16 cellular contexts compared by ENCODE assay signal in genomic region chr1:63718464-63719075, GRCh38. TPM values are rescaled to one million over a fixed set of nuclear protein-coding genes. Genes with fewer than 3 reads are reported as not detected.
DNase-seq lines count a peak whose midpoint lies in the region; ATAC-seq and TF ChIP-seq lines count a peak whose summit lies in the region.
"Had no signal": no experiment of that assay in that cellular context is flagged by ENCODE, and none has a peak within 500 bp of the region (broad histone marks: within the 10 kb centered on the region; RNA-seq: fewer than 3 reads in every experiment).

No MANE protein-coding gene starts in this region.

- no peaks in the 10 kb centered on the region for H3K36me3 ChIP-seq in Karpas-422 (ENCODE audit: insufficient read depth, low read length)

- no peaks in the 10 kb centered on the region for H4K20me1 ChIP-seq in Karpas-422 (ENCODE audit: insufficient read depth, low read depth, low read length)

- no peaks in the 10 kb centered on the region for H3K79me2 ChIP-seq in Karpas-422 (ENCODE audit: low read length)

- H3K9me3 Mint-ChIP-seq in neural crest cell, result no peaks in the 10 kb centered on the region
- H3K9me3 Mint-ChIP-seq in activated CD4-positive, alpha-beta memory T cell treated with anti-CD3 and anti-CD28 coated beads for 36 hours, result no peaks in the 10 kb centered on the region
- H3K9me3 Mint-ChIP-seq in naive thymus-derived CD8-positive, alpha-beta T cell, result no peaks in the 10 kb centered on the region
- H3K9me3 Mint-ChIP-seq: CD4-positive, CD25-positive, alpha-beta regulatory T cell; GM23338 had no signal

- no peaks in the 10 kb centered on the region for H3K27me3 Mint-ChIP-seq in neural crest cell (ENCODE audit: low read depth)
- no peaks in the 10 kb centered on the region for H3K27me3 Mint-ChIP-seq in activated CD4-positive, alpha-beta memory T cell treated with anti-CD3 and anti-CD28 coated beads for 36 hours
- H3K27me3 Mint-ChIP-seq in naive thymus-derived CD8-positive, alpha-beta T cell, result peaks cover 0 to 9% (median 2%) of the 10 kb centered on the region in 5 donors
- H3K27me3 Mint-ChIP-seq: CD4-positive, CD25-positive, alpha-beta regulatory T cell had no signal

- no peak overlapping the region for H2AFZ ChIP-seq in Karpas-422 (ENCODE audit: low read length)

- TF ChIP-seq CTCF in neural crest cell (conservative IDR thresholded peaks at IDR 0.05), result no peak

- H3K9me3 ChIP-seq in Karpas-422 (ENCODE audit: low read length), result no peaks in the 10 kb centered on the region

- CTCF ChIA-PET in activated CD4-positive, alpha-beta memory T cell treated with anti-CD3 and anti-CD28 coated beads for 36 hours (lab: Charles Lee), result no interaction called here

- peaks cover under 1% of the 10 kb centered on the region for H3K4me1 Mint-ChIP-seq in neural crest cell
- no peaks in the 10 kb centered on the region for H3K4me1 Mint-ChIP-seq in activated CD4-positive, alpha-beta memory T cell treated with anti-CD3 and anti-CD28 coated beads for 36 hours (ENCODE audit: low read depth)
- no peaks in the 10 kb centered on the region for H3K4me1 Mint-ChIP-seq in naive thymus-derived CD8-positive, alpha-beta T cell

- no peak overlapping the region for H3K4me3 Mint-ChIP-seq in neural crest cell
- no peak overlapping the region for H3K4me3 Mint-ChIP-seq in activated CD4-positive, alpha-beta memory T cell treated with anti-CD3 and anti-CD28 coated beads for 36 hours
- H3K4me3 Mint-ChIP-seq in naive thymus-derived CD8-positive, alpha-beta T cell, result no peak overlapping the region
- H3K4me3 Mint-ChIP-seq: CD4-positive, CD25-positive, alpha-beta regulatory T cell; GM23338 had no signal

- H3K4me3 ChIP-seq in Karpas-422 (ENCODE audit: low read length), result no peak overlapping the region
- H3K4me3 ChIP-seq: GM23338 had no signal

- intact Hi-C loops in left colon (cut with DNase I, micrococcal nuclease), result no loop called here
- intact Hi-C loops in activated CD4-positive, alpha-beta memory T cell treated with anti-CD3 and anti-CD28 coated beads for 36 hours (cut with micrococcal nuclease), result no loop called here

- peak overlapping the region; percentile 2 for H3K27ac Mint-ChIP-seq in neural crest cell (ENCODE audit: unreplicated experiment)
- no peak overlapping the region for H3K27ac Mint-ChIP-seq in activated CD4-positive, alpha-beta memory T cell treated with anti-CD3 and anti-CD28 coated beads for 36 hours
- H3K27ac Mint-ChIP-seq in naive thymus-derived CD8-positive, alpha-beta T cell, result no peak overlapping the region
- H3K27ac Mint-ChIP-seq: CD4-positive, CD25-positive, alpha-beta regulatory T cell; GM23338 had no signal

- H3K4me2 ChIP-seq in Karpas-422 (ENCODE audit: low read depth, low read length, poor library complexity, severe bottlenecking), result no peak overlapping the region
- H3K4me2 ChIP-seq: GM23338 had no signal

- POLR2A ChIA-PET in activated CD4-positive, alpha-beta memory T cell treated with anti-CD3 and anti-CD28 coated beads for 36 hours (lab: Charles Lee), result no interaction called here
- POLR2A ChIA-PET in naive thymus-derived CD8-positive, alpha-beta T cell (lab: Charles Lee), result no interaction called here

- DNase-seq in RPMI8226 (peak; percentile 68), left colon (no peak), neural crest cell (ENCODE audit: low read depth, low spot score) (no peak), NCI-H187 treated with DMSO at 0.1 percent for 48 hours (lab: John Stamatoyannopoulos, UW) (no peak), Karpas-422 (no peak)
- no peak for DNase-seq in activated CD4-positive, alpha-beta memory T cell treated with anti-CD3 and anti-CD28 coated beads for 36 hours
- no peak for DNase-seq in naive thymus-derived CD8-positive, alpha-beta T cell
- DNase-seq: ACHN; CD4-positive, CD25-positive, alpha-beta regulatory T cell; DMS79 treated with DMSO at 0.1 percent for 48 hours; NCI-H1436 treated with DMSO at 0.1 percent for 48 hours; NCI-H345; NCI-H69; SHP77 had no signal

- no peaks in the 10 kb centered on the region for H3K9me2 ChIP-seq in Karpas-422 (replicated peaks; ENCODE audit: insufficient read depth, low read length)

- H3K27me3 ChIP-seq in Karpas-422 (ENCODE audit: low read length), result no peaks in the 10 kb centered on the region

- no peaks in the 10 kb centered on the region for H3K36me3 Mint-ChIP-seq in neural crest cell (ENCODE audit: low read depth)
- no peaks in the 10 kb centered on the region for H3K36me3 Mint-ChIP-seq in activated CD4-positive, alpha-beta memory T cell treated with anti-CD3 and anti-CD28 coated beads for 36 hours
- H3K36me3 Mint-ChIP-seq in naive thymus-derived CD8-positive, alpha-beta T cell, result no peaks in the 10 kb centered on the region
- H3K36me3 Mint-ChIP-seq: CD4-positive, CD25-positive, alpha-beta regulatory T cell had no signal

- H3K9ac ChIP-seq in Karpas-422 (ENCODE audit: low read length), result no peak overlapping the region

- ATAC-seq in HG02798 (IDR thresholded peaks at IDR 0.05; ENCODE audit: poor library complexity, unreplicated experiment) (peak; percentile 59), left colon (peak; percentile 25)
- no peak for ATAC-seq in naive thymus-derived CD8-positive, alpha-beta T cell
- ATAC-seq: GM23338 had no signal

- no peak overlapping the region for H3K27ac ChIP-seq in Karpas-422 (ENCODE audit: low read length)

- H3K4me1 ChIP-seq in Karpas-422 (ENCODE audit: low read length), result no peaks in the 10 kb centered on the region

RNA-seq across cellular contexts. Expression of gene ROR1, which starts 55.2 kb away (rescaled TPM):
- total RNA-seq in left colon, result 1 to 10 TPM; 5.1 to 7.1 TPM
- total RNA-seq in neural crest cell, result 10.8 and 11.0 TPM in 2 replicates
- total RNA-seq in activated CD4-positive, alpha-beta memory T cell treated with anti-CD3 and anti-CD28 coated beads for 36 hours, result under 1 TPM; 0.10 to 0.12 TPM
- total RNA-seq in Karpas-422 (2014; rRNA removed; shearing (Covaris generic); ENCODE audit: low replicate concordance), result not detected in 2 replicates
- total RNA-seq in naive thymus-derived CD8-positive, alpha-beta T cell, result under 1 TPM; 0.44 to 0.80 TPM
- polyA plus RNA-seq in naive thymus-derived CD8-positive, alpha-beta T cell, result not detected
- total RNA-seq: CD4-positive, CD25-positive, alpha-beta regulatory T cell had no signal
- polyA plus RNA-seq: CD4-positive, CD25-positive, alpha-beta regulatory T cell had no signal

Comparison
In these comparisons a context has a peak if more than half of its experiments do, and no peak if none do; other contexts are left out.
1. ATAC-seq: peak in HG02798 (single experiment) and left colon (single experiment); none in naive thymus-derived CD8-positive, alpha-beta T cell (0 of 2).